ENCODE assay signal across 16 cellular contexts in the genomic region with DNA sequence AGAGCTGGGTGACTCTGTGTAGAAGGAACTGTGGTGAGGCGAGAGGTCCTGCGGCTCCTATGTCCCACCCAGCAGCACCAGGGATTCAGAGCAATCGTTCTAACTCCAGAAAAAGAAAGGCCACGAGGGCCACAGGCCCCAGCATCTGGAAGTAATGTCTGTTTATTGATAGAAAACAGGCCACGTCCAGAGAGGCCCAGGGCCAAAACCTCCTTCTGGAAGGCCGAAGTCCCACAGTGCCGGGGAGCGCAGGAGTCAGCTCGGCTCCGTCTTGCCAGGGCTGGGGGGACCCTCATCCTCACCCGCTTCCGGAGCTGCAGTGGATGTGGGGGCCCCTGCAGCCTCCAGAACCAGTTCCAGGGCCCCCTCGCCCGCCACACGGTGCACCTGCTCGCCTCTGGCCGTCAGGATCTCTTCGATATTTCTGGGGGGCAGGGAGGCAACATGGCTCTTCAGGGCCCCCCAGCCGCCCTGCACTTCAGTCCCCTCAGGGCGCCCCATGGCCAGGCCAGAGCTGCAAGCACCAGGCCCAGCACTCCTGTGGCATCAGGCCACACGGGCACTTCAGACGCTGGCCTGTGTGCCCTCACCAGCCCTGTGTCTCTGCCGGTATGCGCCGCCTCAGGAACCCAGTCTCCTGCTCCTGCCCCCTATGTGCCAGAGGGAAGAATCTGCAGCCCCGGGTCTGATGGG. TPM values are rescaled to one million over a fixed set of nuclear protein-coding genes. Genes with fewer than 3 reads are reported as not detected.
DNase-seq lines count a peak whose midpoint lies in the region; ATAC-seq and TF ChIP-seq lines count a peak whose summit lies in the region.
"Had no signal": no experiment of that assay in that cellular context is flagged by ENCODE, and none has a peak within 500 bp of the region (broad histone marks: within the 10 kb centered on the region; RNA-seq: fewer than 3 reads in every experiment).

No MANE protein-coding gene starts in this region.

- H3K36me3 Mint-ChIP-seq in dendritic cell treated with granulocyte-macrophage colony-stimulating factor and Interleukin-4, amounts not matched to agents 40 ng/mL and 50 ng/mL, for 4 days (ENCODE audit: low read depth): peaks cover 67% of the 10 kb centered on the region

- H3K4me3 ChIP-seq in breast epithelium: peak overlapping the region in 2 of 3 donors; percentile 5 to 94
- H3K4me3 ChIP-seq in mammary epithelial cell (replicated peaks in 1 of 3; ENCODE audit: insufficient read depth in 1 of 3, low read depth in 2 of 3, low read length in 3 of 3): no peak overlapping the region
- no peak overlapping the region for H3K4me3 ChIP-seq in lower lobe of right lung
- H3K4me3 ChIP-seq in transverse colon: no peak overlapping the region

- BruUV-seq in mammary epithelial cell (replicated peaks; lab: Mats Ljungman, UMichigan): no TSS peak

- no peak for TF ChIP-seq EP300 in transverse colon (IDR thresholded peaks at IDR 0.05; ENCODE audit: low read depth)

- H3K27me3 Mint-ChIP-seq in dendritic cell treated with granulocyte-macrophage colony-stimulating factor and Interleukin-4, amounts not matched to agents 40 ng/mL and 50 ng/mL, for 4 days: no peaks in the 10 kb centered on the region
- H3K27me3 Mint-ChIP-seq: naive thymus-derived CD8-positive, alpha-beta T cell had no signal

- dilution Hi-C loops in mammary epithelial cell (cut with HindIII; ENCODE audit: low sequenced_read_pairs): no loop called here

- H3K4me1 ChIP-seq in breast epithelium (peaks cover 3 to 7% of the 10 kb centered on the region in 2 donors), mammary epithelial cell (ENCODE audit: insufficient read depth, low read length) (peaks cover 35% of the 10 kb centered on the region), lower lobe of right lung (peaks cover 28% of the 10 kb centered on the region), transverse colon (peaks cover 18 to 31% (median 26%) of the 10 kb centered on the region in 4 donors)

- no peak overlapping the region for H3K4me3 Mint-ChIP-seq in dendritic cell treated with granulocyte-macrophage colony-stimulating factor and Interleukin-4, amounts not matched to agents 40 ng/mL and 50 ng/mL, for 4 days

- H3K27ac ChIP-seq in breast epithelium (peak overlapping the region in 1 of 2 donors; percentile 97), mammary epithelial cell (ENCODE audit: insufficient read depth, low read depth, low read length) (no peak overlapping the region), lower lobe of right lung (peak overlapping the region; percentile 92), transverse colon (peak overlapping the region; percentile 68 to 97 (median 96))

- H3K9ac ChIP-seq in mammary epithelial cell (ENCODE audit: insufficient read depth, low read length): no peak overlapping the region

- H2AFZ ChIP-seq in mammary epithelial cell (ENCODE audit: low read depth, low read length): no peak overlapping the region

- no peak for DNase-seq in breast epithelium (ENCODE audit: low spot score in 2 of 2)
- no peak for DNase-seq in mammary epithelial cell
- DNase-seq in lower lobe of right lung: no peak
- no peak for DNase-seq in transverse colon
- no peak for DNase-seq in G401 (ENCODE audit: low spot score)
- DNase-seq in activated CD4-positive, alpha-beta T cell treated with anti-CD3 and anti-CD28 coated beads for 1 hour: no peak
- DNase-seq: activated CD4-positive, alpha-beta T cell treated with anti-CD3 and anti-CD28 coated beads for 4 hours; activated T-cell treated with anti-CD3 and anti-CD28 coated beads, Interleukin-2, amount 50 U/mL, for 1 hour; GOT3; islet precursor cell; KBM-7; naive thymus-derived CD8-positive, alpha-beta T cell; NCI-H1417 treated with DMSO at 0.1 percent for 48 hours; NCI-H510A had no signal

- peak overlapping the region; percentile 81 for H3K27ac Mint-ChIP-seq in dendritic cell treated with granulocyte-macrophage colony-stimulating factor and Interleukin-4, amounts not matched to agents 40 ng/mL and 50 ng/mL, for 4 days

- in situ Hi-C loops in mammary epithelial cell (cut with MboI; ENCODE audit: low sequenced_read_pairs in 2 of 2) (no loop called here), transverse colon (cut with MboI; ENCODE audit: low pct_ligation_motif_present in 1 of 4, low pct_unique_long_range_greater_than_20kb in 1 of 4, low sequenced_read_pairs in 3 of 4) (no loop called here), G401 (cut with HindIII; ENCODE audit: low sequenced_read_pairs) (no loop called here)

- no peak overlapping the region for H3K4me2 ChIP-seq in mammary epithelial cell (ENCODE audit: insufficient read depth, low read depth, low read length)

- no peaks in the 10 kb centered on the region for H3K9me3 ChIP-seq in breast epithelium
- no peaks in the 10 kb centered on the region for H3K9me3 ChIP-seq in mammary epithelial cell (replicated peaks; ENCODE audit: insufficient read depth, low read length)
- H3K9me3 ChIP-seq in lower lobe of right lung: no peaks in the 10 kb centered on the region
- H3K9me3 ChIP-seq in transverse colon: no peaks in the 10 kb centered on the region

- H3K27me3 ChIP-seq in breast epithelium (no peaks in the 10 kb centered on the region), mammary epithelial cell (ENCODE audit: insufficient read depth, low read length) (no peaks in the 10 kb centered on the region), lower lobe of right lung (ENCODE audit: low read depth) (no peaks in the 10 kb centered on the region), transverse colon (no peaks in the 10 kb centered on the region)

- no peaks in the 10 kb centered on the region for H3K36me3 ChIP-seq in breast epithelium
- no peaks in the 10 kb centered on the region for H3K36me3 ChIP-seq in mammary epithelial cell (ENCODE audit: insufficient read depth, low read length)
- H3K36me3 ChIP-seq in lower lobe of right lung: peaks cover 10% of the 10 kb centered on the region
- no peaks in the 10 kb centered on the region for H3K36me3 ChIP-seq in transverse colon

- TF ChIP-seq POLR2A in breast epithelium (IDR thresholded peaks at IDR 0.05) (no peak), transverse colon (IDR thresholded peaks at IDR 0.05) (no peak)

- CTCF ChIA-PET in mammary epithelial cell (lab: Charles Lee; ENCODE audit: low non-redundant PET): interaction anchor here (0.5 kb wide), 1 partner anchor 17 kb away, joined by 8 read pairs; no protein-coding TSS in a partner anchor

- 96% methylated on average over 15 of the region's 26 CpGs for WGBS in mammary epithelial cell (ENCODE audit: low coverage, missing lambda C conversion rate)
- WGBS in transverse colon (ENCODE audit: low coverage in 1 of 2), 2 donors: 58 to 82% methylated on average over 4 to 25 of the region's 26 CpGs

- intact Hi-C loops in breast epithelium (cut with DNase I; ENCODE audit: low total_unique reads): loop anchor here (5.0 kb wide), 1 partner anchor 1290 kb away; no protein-coding TSS in a partner anchor
- intact Hi-C loops in mammary epithelial cell (cut with micrococcal nuclease): loop anchor here (5.0 kb wide), 1 partner anchor 35 kb away; a partner anchor contains a TSS
- intact Hi-C loops in dendritic cell treated with granulocyte-macrophage colony-stimulating factor and Interleukin-4, amounts not matched to agents 40 ng/mL and 50 ng/mL, for 4 days (cut with micrococcal nuclease): no loop called here
- intact Hi-C loops in lower lobe of right lung (cut with DNase I): no loop called here
- intact Hi-C loops in transverse colon (cut with DNase I; ENCODE audit: low total_unique reads): no loop called here

- H3K9me3 Mint-ChIP-seq in dendritic cell treated with granulocyte-macrophage colony-stimulating factor and Interleukin-4, amounts not matched to agents 40 ng/mL and 50 ng/mL, for 4 days: no peaks in the 10 kb centered on the region
- H3K9me3 Mint-ChIP-seq: naive thymus-derived CD8-positive, alpha-beta T cell had no signal

- ATAC-seq in lower lobe of right lung (no peak), HG03159 (IDR thresholded peaks at IDR 0.05; ENCODE audit: unreplicated experiment) (no peak)

- TF ChIP-seq CTCF in breast epithelium (IDR thresholded peaks at IDR 0.05): no peak
- TF ChIP-seq CTCF in mammary epithelial cell (conservative IDR thresholded peaks at IDR 0.05 in 1 of 2, IDR thresholded peaks at IDR 0.05 in 1 of 2; ENCODE audit: extremely low read depth in 1 of 2, insufficient read depth in 1 of 2, low read depth in 1 of 2, low read length in 2 of 2): no peak
- TF ChIP-seq CTCF in lower lobe of right lung (IDR thresholded peaks at IDR 0.05): no peak
- TF ChIP-seq CTCF in transverse colon (IDR thresholded peaks at IDR 0.05): no peak

- no peaks in the 10 kb centered on the region for H4K20me1 ChIP-seq in mammary epithelial cell (ENCODE audit: insufficient read depth, low read length)

- peaks cover 41% of the 10 kb centered on the region for H3K4me1 Mint-ChIP-seq in dendritic cell treated with granulocyte-macrophage colony-stimulating factor and Interleukin-4, amounts not matched to agents 40 ng/mL and 50 ng/mL, for 4 days (ENCODE audit: low read depth)

- H3K79me2 ChIP-seq in mammary epithelial cell (ENCODE audit: insufficient read depth, low read length): no peaks in the 10 kb centered on the region

RNA-seq across cellular contexts. Expression of a gene that starts 1.6 kb away (rescaled TPM):
- total RNA-seq in breast epithelium: 10 to 100 TPM; 35.4 to 57.4 (median 40.0) TPM
- 10 to 100 TPM; 11.7 to 33.9 TPM for total RNA-seq in mammary epithelial cell
- polyA plus RNA-seq in mammary epithelial cell: 13.8 TPM
- not detected for polyA minus RNA-seq in mammary epithelial cell
- total RNA-seq in lower lobe of right lung: 12.9 TPM
- 10 to 100 TPM in 2 of 4 donors, 1 to 10 TPM in 2; 6.7 to 17.3 (median 10.4) TPM for total RNA-seq in transverse colon
- 34.2 and 70.6 TPM in 2 replicates for total RNA-seq in G401 (2014; rRNA removed; shearing (Covaris generic))

RNA-seq across cellular contexts. Expression of a gene that starts 11.6 kb away (rescaled TPM):
- total RNA-seq in breast epithelium (1 to 10 TPM; 3.0 to 7.6 (median 3.3) TPM), mammary epithelial cell (1 to 10 TPM in 1 of 2 donors, under 1 TPM in 1; 0.47 to 1.0 TPM), lower lobe of right lung (15.0 TPM), transverse colon (1 to 10 TPM; 1.1 to 5.6 (median 2.0) TPM)
- polyA plus RNA-seq in mammary epithelial cell: 0.14 TPM
- not detected for polyA minus RNA-seq in mammary epithelial cell
- total RNA-seq in G401 (2014; rRNA removed; shearing (Covaris generic)): 0.25 and 0.98 TPM in 2 replicates

RNA-seq across cellular contexts. Expression of a gene that starts 34.6 kb away (rescaled TPM):
- 10 to 100 TPM in 1 of 3 donors, 1 to 10 TPM in 2; 5.6 to 19.0 (median 8.6) TPM for total RNA-seq in breast epithelium
- total RNA-seq in mammary epithelial cell: 10 to 100 TPM; 34.3 to 34.4 TPM
- polyA plus RNA-seq in mammary epithelial cell: 9.1 TPM
- 2.2 TPM for polyA minus RNA-seq in mammary epithelial cell
- 19.2 TPM for total RNA-seq in lower lobe of right lung
- 1 to 10 TPM; 2.3 to 8.6 (median 7.0) TPM for total RNA-seq in transverse colon
- 49.1 and 50.3 TPM in 2 replicates for total RNA-seq in G401 (2014; rRNA removed; shearing (Covaris generic))

RNA-seq across cellular contexts. Expression of a gene that starts 38.1 kb away (rescaled TPM):
- total RNA-seq in breast epithelium (1 to 10 TPM; 4.6 to 7.5 (median 6.7) TPM), mammary epithelial cell (1 to 10 TPM; 7.0 to 9.2 TPM), lower lobe of right lung (7.4 TPM), transverse colon (10 to 100 TPM in 2 of 4 donors, 1 to 10 TPM in 2; 6.0 to 14.5 (median 10.1) TPM)
- 2.9 TPM for polyA plus RNA-seq in mammary epithelial cell
- polyA minus RNA-seq in mammary epithelial cell: 0.52 TPM
- 12.4 and 17.2 TPM in 2 replicates for total RNA-seq in G401 (2014; rRNA removed; shearing (Covaris generic))

RNA-seq across cellular contexts. Expression of a gene that starts 48.5 kb away (rescaled TPM):
- total RNA-seq in breast epithelium (10 to 100 TPM; 23.7 to 54.4 (median 36.0) TPM), mammary epithelial cell (10 to 100 TPM; 28.5 to 62.0 TPM), lower lobe of right lung (34.3 TPM), transverse colon (10 to 100 TPM; 23.6 to 74.6 (median 40.9) TPM)
- 37.1 TPM for polyA plus RNA-seq in mammary epithelial cell
- 38.7 TPM for polyA minus RNA-seq in mammary epithelial cell
- 85.0 and 97.9 TPM in 2 replicates for total RNA-seq in G401 (2014; rRNA removed; shearing (Covaris generic))

Comparison
In these comparisons a context has a peak if more than half of its experiments do, and no peak if none do; other contexts are left out.
1. H3K4me3 ChIP-seq: peak in breast epithelium (2 of 3); none in mammary epithelial cell (0 of 3), lower lobe of right lung (single experiment) and transverse colon (0 of 4).
2. intact Hi-C loops: an anchor here in breast epithelium (5.0 kb wide) and mammary epithelial cell (5.0 kb wide); none called in dendritic cell treated with granulocyte-macrophage colony-stimulating factor and Interleukin-4, amounts not matched to agents 40 ng/mL and 50 ng/mL, for 4 days, lower lobe of right lung and transverse colon.